15 cellular contexts compared by ENCODE assay signal in the genomic region with DNA sequence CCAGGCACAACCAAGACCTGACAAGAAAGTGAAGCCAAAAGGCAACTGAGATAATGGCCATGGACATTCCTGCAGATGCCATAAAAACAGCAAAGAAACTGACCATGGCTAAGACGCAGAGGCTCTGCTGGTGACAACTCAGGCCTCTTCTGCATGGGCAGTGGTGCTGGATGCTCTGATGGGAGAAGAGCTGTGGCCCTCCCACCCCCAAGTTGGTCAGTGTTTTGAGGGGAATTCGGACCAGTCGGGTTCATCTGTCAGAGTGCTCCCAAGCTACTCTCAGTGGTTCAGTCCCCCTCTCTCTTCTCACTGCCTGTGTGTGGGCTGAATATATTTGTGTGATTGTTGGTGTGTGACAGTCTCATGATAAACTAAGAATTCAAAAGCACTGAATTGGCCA.
DNase-seq lines count a peak whose midpoint lies in the region; ATAC-seq and TF ChIP-seq lines count a peak whose summit lies in the region.
"Had no signal": no experiment of that assay in that cellular context is flagged by ENCODE, and none has a peak within 500 bp of the region (broad histone marks: within the 10 kb centered on the region; RNA-seq: fewer than 3 reads in every experiment).

No MANE protein-coding gene starts in this region.

- no peaks in the 10 kb centered on the region for H3K4me1 Mint-ChIP-seq in osteocyte (ENCODE audit: unreplicated experiment)
- H3K4me1 Mint-ChIP-seq: B cell; CD4-positive, CD25-positive, alpha-beta regulatory T cell had no signal

- no peaks in the 10 kb centered on the region for H3K9me3 Mint-ChIP-seq in osteocyte (ENCODE audit: unreplicated experiment)
- H3K9me3 Mint-ChIP-seq: CD4-positive, CD25-positive, alpha-beta regulatory T cell; CD8-positive, alpha-beta T cell; GM23338 had no signal

- peaks cover 17% of the 10 kb centered on the region for H3K27me3 Mint-ChIP-seq in osteocyte (ENCODE audit: unreplicated experiment)

- no peak for TF ChIP-seq CTCF in osteocyte (IDR thresholded peaks at IDR 0.05)

- no peak overlapping the region for H3K27ac Mint-ChIP-seq in osteocyte (ENCODE audit: unreplicated experiment)
- H3K27ac Mint-ChIP-seq: B cell; CD4-positive, CD25-positive, alpha-beta regulatory T cell; CD8-positive, alpha-beta T cell; GM23338 had no signal

- no peak overlapping the region for H3K4me3 Mint-ChIP-seq in osteocyte (ENCODE audit: unreplicated experiment)
- H3K4me3 Mint-ChIP-seq: B cell; CD4-positive, CD25-positive, alpha-beta regulatory T cell; CD8-positive, alpha-beta T cell; GM23338 had no signal

- H3K36me3 Mint-ChIP-seq in osteocyte (ENCODE audit: unreplicated experiment) = no peaks in the 10 kb centered on the region
- H3K36me3 Mint-ChIP-seq: CD4-positive, CD25-positive, alpha-beta regulatory T cell; CD8-positive, alpha-beta T cell had no signal

- ATAC-seq in left lobe of liver = no peak
- ATAC-seq: CD8-positive, alpha-beta T cell; GM12878; GM23338 had no signal

- peak; percentile 11 for DNase-seq in activated CD8-positive, alpha-beta memory T cell treated with anti-CD3 and anti-CD28 coated beads for 24 hours
- no peak for DNase-seq in activated CD8-positive, alpha-beta memory T cell treated with anti-CD3 and anti-CD28 coated beads, Interleukin-2, amount 50 U/mL, for 48 hours
- DNase-seq in left lobe of liver (ENCODE audit: low spot score) (peak; percentile 29), osteocyte (ENCODE audit: extremely low spot score, unreplicated experiment) (peak; percentile 51), cerebellar cortex (ENCODE audit: low spot score) (no peak)
- DNase-seq in stimulated activated CD4-positive, alpha-beta T cell treated with anti-CD3 and anti-CD28 coated beads, Interleukin-2, amount 100 ng/mL, for 24 hours = no peak
- DNase-seq: Caco-2; CD4-positive, CD25-positive, alpha-beta regulatory T cell; CD8-positive, alpha-beta T cell; DMS153; DND-41; HCEC 1CT had no signal

Comparison
In these comparisons a context has a peak if more than half of its experiments do, and no peak if none do; other contexts are left out.
1. DNase-seq: peak in activated CD8-positive, alpha-beta memory T cell treated with anti-CD3 and anti-CD28 coated beads for 24 hours (single experiment), left lobe of liver (single experiment) and osteocyte (single experiment); none in activated CD8-positive, alpha-beta memory T cell treated with anti-CD3 and anti-CD28 coated beads, Interleukin-2, amount 50 U/mL, for 48 hours (single experiment), stimulated activated CD4-positive, alpha-beta T cell treated with anti-CD3 and anti-CD28 coated beads, Interleukin-2, amount 100 ng/mL, for 24 hours (0 of 2) and cerebellar cortex (single experiment).